In the genomic region with DNA sequence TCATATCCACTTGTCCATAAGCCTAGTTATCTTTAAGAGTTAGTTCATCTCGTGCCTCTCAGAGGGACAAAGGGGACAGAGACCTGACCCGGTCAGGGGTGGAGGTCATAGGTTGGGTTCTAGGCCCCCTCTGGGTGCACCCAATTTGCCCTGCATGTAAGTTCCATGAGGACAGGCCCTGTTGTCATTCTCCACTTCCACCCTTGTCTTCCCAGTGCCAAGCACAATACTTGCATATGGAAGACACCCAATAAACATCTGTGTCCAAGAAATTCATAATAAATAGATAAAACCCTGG, we compare ENCODE assay signal across 13 cellular contexts. TPM values are rescaled to one million over a fixed set of nuclear protein-coding genes. Genes with fewer than 3 reads are reported as not detected.
A peak's percentile ranks its signal among the peaks of the same experiment; 100 is the strongest.
DNase-seq lines count a peak whose midpoint lies in the region; ATAC-seq and TF ChIP-seq lines count a peak whose summit lies in the region.
"Had no signal": no experiment of that assay in that cellular context is flagged by ENCODE, and none has a peak within 500 bp of the region (broad histone marks: within the 10 kb centered on the region; RNA-seq: fewer than 3 reads in every experiment).

No MANE protein-coding gene starts in this region.

- no peak for DNase-seq in AG04450 (ENCODE audit: low read depth, low spot score)
- no peak for DNase-seq in HCT116 (ENCODE audit: low read depth, low spot score)
- no peak for DNase-seq in activated T-helper 2 cell treated with anti-CD3 and anti-CD28 coated beads, Interferon-gamma antibody, Interleukin-2, Interleukin-4, amounts not matched to agents 10 μg/mL and 5 μg/mL and 100 μg/mL, durations not matched to agents 14 hours and 24 hours and 36 hours (ENCODE audit: low spot score)
- no peak for DNase-seq in stimulated activated CD4-positive, alpha-beta T cell treated with anti-CD3 and anti-CD28 coated beads, Interleukin-4, amount 100 ng/mL, for 1 hour
- no peak for DNase-seq in NCI-H2107 treated with DMSO at 0.1 percent for 48 hours (lab: John Stamatoyannopoulos, UW; ENCODE audit: unreplicated experiment)
- no peak for DNase-seq in NOMO-1 (lab: John Stamatoyannopoulos, UW; ENCODE audit: unreplicated experiment in 2 of 2)
- DNase-seq: stimulated activated CD4-positive, alpha-beta T cell treated with anti-CD3 and anti-CD28 coated beads, Interleukin-4, amount 100 ng/mL, for 24 hours; T-helper 9 cell; tibial artery had no signal

- H3K27me3 Mint-ChIP-seq in activated T-helper 2 cell treated with anti-CD3 and anti-CD28 coated beads, Interferon-gamma antibody, Interleukin-2, Interleukin-4, amounts not matched to agents 10 μg/mL and 5 μg/mL and 100 μg/mL, durations not matched to agents 14 hours and 24 hours and 36 hours (ENCODE audit: low read depth) = peaks cover 30% of the 10 kb centered on the region

- no peak overlapping the region for H2AFZ ChIP-seq in HCT116 (ENCODE audit: low read depth, low read length, poor library complexity, severe bottlenecking)

- H3K9ac ChIP-seq in HCT116 (ENCODE audit: low read length) = peak overlapping the region; percentile 93
- H3K9ac ChIP-seq in mucosa of stomach (ENCODE audit: low read length) = no peak overlapping the region

- CTCF ChIA-PET in AG04450 (lab: Charles Lee) (interaction anchor here (1.3 kb wide), 1 partner anchor 99 kb away, joined by 5 read pairs; no protein-coding TSS in a partner anchor), HCT116 (lab: Charles Lee) (interaction anchor here (0.7 to 1.8 kb wide), 3 partner anchors 8 to 23 kb away, joined by 3 to 10 read pairs (median 8); a partner anchor contains a TSS)

- intact Hi-C loops in HCT116 (cut with micrococcal nuclease) = no loop called here
- intact Hi-C loops in activated T-helper 2 cell treated with anti-CD3 and anti-CD28 coated beads, Interferon-gamma antibody, Interleukin-2, Interleukin-4, amounts not matched to agents 10 μg/mL and 5 μg/mL and 100 μg/mL, durations not matched to agents 14 hours and 24 hours and 36 hours (cut with micrococcal nuclease) = no loop called here

- ATAC-seq in HCT116 (no peak), GM21723 (IDR thresholded peaks at IDR 0.05; ENCODE audit: unreplicated experiment) (no peak)

- H3K4me1 ChIP-seq in HCT116 (ENCODE audit: control insufficient read depth in 1 of 2, insufficient read depth in 2 of 2, low read length in 2 of 2) (peaks cover 22 to 45% of the 10 kb centered on the region in 2 experiments), mucosa of stomach (ENCODE audit: control insufficient read depth, insufficient read depth, low read length) (peaks cover 41% of the 10 kb centered on the region)

- no peaks in the 10 kb centered on the region for H4K20me1 ChIP-seq in HCT116 (ENCODE audit: insufficient read depth)

- POLR2A ChIA-PET in AG04450 (lab: Yijun Ruan, JAX) (interaction anchor here (2.6 kb wide), 1 partner anchor 27 kb away, joined by 25 read pairs; a partner anchor contains a TSS), HCT116 (lab: Charles Lee) (no interaction called here)

- peak overlapping the region; percentile 94 for H3K4me3 Mint-ChIP-seq in activated T-helper 2 cell treated with anti-CD3 and anti-CD28 coated beads, Interferon-gamma antibody, Interleukin-2, Interleukin-4, amounts not matched to agents 10 μg/mL and 5 μg/mL and 100 μg/mL, durations not matched to agents 14 hours and 24 hours and 36 hours (ENCODE audit: low read depth)

- H3K36me3 ChIP-seq in HCT116 (ENCODE audit: control insufficient read depth in 1 of 2, insufficient read depth in 2 of 2, low read length in 2 of 2) (no peaks in the 10 kb centered on the region), mucosa of stomach (ENCODE audit: control insufficient read depth, insufficient read depth, low read length) (no peaks in the 10 kb centered on the region)

- no TSS peak for BruUV-seq in HCT116 (replicated peaks; lab: Mats Ljungman, UMichigan)

- H3K27ac ChIP-seq in AG04450 (ENCODE audit: low read depth, low read length) (no peak overlapping the region), HCT116 (ENCODE audit: low read depth, low read length) (peak overlapping the region; percentile 70; the same call in 1 of the 2 replicates)

- no peak overlapping the region for H3K27ac Mint-ChIP-seq in activated T-helper 2 cell treated with anti-CD3 and anti-CD28 coated beads, Interferon-gamma antibody, Interleukin-2, Interleukin-4, amounts not matched to agents 10 μg/mL and 5 μg/mL and 100 μg/mL, durations not matched to agents 14 hours and 24 hours and 36 hours

- RAD21 ChIA-PET in HCT116 (lab: Charles Lee; ENCODE audit: low non-redundant PET in 1 of 2, low total read pairs in 2 of 2, uncharacterized antibody in 2 of 2, unreplicated experiment in 2 of 2) = no interaction called here

- peak overlapping the region; percentile 99 for H3K4me2 ChIP-seq in HCT116 (ENCODE audit: low read length)

- H3K9me3 ChIP-seq in AG04450 (ENCODE audit: control insufficient read depth, insufficient read depth, low read length) = no peaks in the 10 kb centered on the region; the same call in 1 of the 2 replicates
- H3K9me3 ChIP-seq in HCT116 (ENCODE audit: control insufficient read depth in 1 of 2, insufficient read depth in 1 of 2, low read depth in 1 of 2, low read length in 2 of 2) = no peaks in the 10 kb centered on the region
- H3K9me3 ChIP-seq in mucosa of stomach (ENCODE audit: control insufficient read depth, low read length) = no peaks in the 10 kb centered on the region
- H3K9me3 ChIP-seq: tibial artery had no signal

- H3K36me3 Mint-ChIP-seq in activated T-helper 2 cell treated with anti-CD3 and anti-CD28 coated beads, Interferon-gamma antibody, Interleukin-2, Interleukin-4, amounts not matched to agents 10 μg/mL and 5 μg/mL and 100 μg/mL, durations not matched to agents 14 hours and 24 hours and 36 hours (ENCODE audit: low read depth) = peaks cover 3% of the 10 kb centered on the region

- TF ChIP-seq CTCF in AG04450 (IDR thresholded peaks at IDR 0.05; ENCODE audit: low read depth, low read length) (no peak), HCT116 (IDR thresholded peaks at IDR 0.05 in 2 of 3, conservative IDR thresholded peaks at IDR 0.05 in 1 of 3; ENCODE audit: borderline replicate concordance in 1 of 3, insufficient read depth in 1 of 3, low read depth in 2 of 3, low read length in 2 of 3) (no peak)

- TF ChIP-seq RAD21 in HCT116 (IDR thresholded peaks at IDR 0.05; ENCODE audit: low read depth) = no peak

- H3K4me3 ChIP-seq in AG04450 (ENCODE audit: low read depth, low read length) = peak overlapping the region; percentile 75; the same call in 1 of the 2 replicates
- H3K4me3 ChIP-seq in HCT116 (replicated peaks in 1 of 2; ENCODE audit: low read depth in 1 of 2, low read length in 2 of 2) = peak overlapping the region; percentile 71 to 96
- H3K4me3 ChIP-seq in mucosa of stomach (ENCODE audit: low read length) = peak overlapping the region; percentile 64

- TF ChIP-seq POLR2A in HCT116 (IDR thresholded peaks at IDR 0.05; ENCODE audit: borderline replicate concordance, extremely low read depth, insufficient read depth, insufficient read length) = no peak

- H3K79me2 ChIP-seq in HCT116 (ENCODE audit: insufficient read depth, low read length) = peaks cover 19% of the 10 kb centered on the region

- H3K27me3 ChIP-seq in AG04450 (ENCODE audit: control insufficient read depth, insufficient read depth, low read length) = peaks cover 19% of the 10 kb centered on the region
- H3K27me3 ChIP-seq in HCT116 (ENCODE audit: insufficient read depth, low read length) = no peaks in the 10 kb centered on the region
- H3K27me3 ChIP-seq in mucosa of stomach (ENCODE audit: control insufficient read depth, insufficient read depth, low read length) = peaks cover 13% of the 10 kb centered on the region

- H3K9me2 ChIP-seq in HCT116 (ENCODE audit: insufficient read depth) = no peaks in the 10 kb centered on the region

- H3K4me1 Mint-ChIP-seq in activated T-helper 2 cell treated with anti-CD3 and anti-CD28 coated beads, Interferon-gamma antibody, Interleukin-2, Interleukin-4, amounts not matched to agents 10 μg/mL and 5 μg/mL and 100 μg/mL, durations not matched to agents 14 hours and 24 hours and 36 hours (ENCODE audit: low read depth) = peaks cover 14% of the 10 kb centered on the region

- no peaks in the 10 kb centered on the region for H3K9me3 Mint-ChIP-seq in activated T-helper 2 cell treated with anti-CD3 and anti-CD28 coated beads, Interferon-gamma antibody, Interleukin-2, Interleukin-4, amounts not matched to agents 10 μg/mL and 5 μg/mL and 100 μg/mL, durations not matched to agents 14 hours and 24 hours and 36 hours

RNA-seq across cellular contexts. Expression of a gene that starts 1.3 kb away (rescaled TPM):
- 126 and 140 TPM in 2 replicates for polyA plus RNA-seq in AG04450 (2011; rRNA removed)
- polyA minus RNA-seq in AG04450 (2011; rRNA and poly(A)+ RNA removed) = 175 and 209 TPM in 2 replicates
- 54.7 TPM for total RNA-seq in HCT116 (2021; ENCODE audit: unreplicated experiment)
- polyA plus RNA-seq in HCT116 (2012) = 82.8 and 97.7 TPM in 2 replicates
- total RNA-seq in activated T-helper 2 cell treated with anti-CD3 and anti-CD28 coated beads, Interferon-gamma antibody, Interleukin-2, Interleukin-4, amounts not matched to agents 10 μg/mL and 5 μg/mL and 100 μg/mL, durations not matched to agents 14 hours and 24 hours and 36 hours = 78.9 and 85.2 TPM in 2 replicates

RNA-seq across cellular contexts. Expression of a gene that starts 1.4 kb away (rescaled TPM):
- not detected in 2 replicates for polyA plus RNA-seq in AG04450 (2011; rRNA removed)
- polyA minus RNA-seq in AG04450 (2011; rRNA and poly(A)+ RNA removed) = not detected in 2 replicates
- 5.9 TPM for total RNA-seq in HCT116 (2021; ENCODE audit: unreplicated experiment)
- 5.0 and 5.4 TPM in 2 replicates for polyA plus RNA-seq in HCT116 (2012)
- not detected in 2 replicates for total RNA-seq in activated T-helper 2 cell treated with anti-CD3 and anti-CD28 coated beads, Interferon-gamma antibody, Interleukin-2, Interleukin-4, amounts not matched to agents 10 μg/mL and 5 μg/mL and 100 μg/mL, durations not matched to agents 14 hours and 24 hours and 36 hours
- total RNA-seq: M059J had no signal

RNA-seq across cellular contexts. Expression of a gene that starts 12.3 kb away (rescaled TPM):
- 2.0 and 2.8 TPM in 2 replicates for polyA plus RNA-seq in AG04450 (2011; rRNA removed)
- polyA minus RNA-seq in AG04450 (2011; rRNA and poly(A)+ RNA removed) = 1.4 and 1.6 TPM in 2 replicates
- 1.3 TPM for total RNA-seq in HCT116 (2021; ENCODE audit: unreplicated experiment)
- polyA plus RNA-seq in HCT116 (2012) = 0.70 and 0.75 TPM in 2 replicates
- 0.91 and 1.5 TPM in 2 replicates for total RNA-seq in activated T-helper 2 cell treated with anti-CD3 and anti-CD28 coated beads, Interferon-gamma antibody, Interleukin-2, Interleukin-4, amounts not matched to agents 10 μg/mL and 5 μg/mL and 100 μg/mL, durations not matched to agents 14 hours and 24 hours and 36 hours

RNA-seq across cellular contexts. Expression of a gene that starts 21.8 kb away (rescaled TPM):
- polyA plus RNA-seq in AG04450 (2011; rRNA removed) = 127 and 183 TPM in 2 replicates
- 142 and 181 TPM in 2 replicates for polyA minus RNA-seq in AG04450 (2011; rRNA and poly(A)+ RNA removed)
- 148 TPM for total RNA-seq in HCT116 (2021; ENCODE audit: unreplicated experiment)
- 167 and 174 TPM in 2 replicates for polyA plus RNA-seq in HCT116 (2012)
- 134 and 139 TPM in 2 replicates for total RNA-seq in activated T-helper 2 cell treated with anti-CD3 and anti-CD28 coated beads, Interferon-gamma antibody, Interleukin-2, Interleukin-4, amounts not matched to agents 10 μg/mL and 5 μg/mL and 100 μg/mL, durations not matched to agents 14 hours and 24 hours and 36 hours

RNA-seq across cellular contexts. Expression of a gene that starts 26.6 kb away (rescaled TPM):
- 105 and 128 TPM in 2 replicates for polyA plus RNA-seq in AG04450 (2011; rRNA removed)
- polyA minus RNA-seq in AG04450 (2011; rRNA and poly(A)+ RNA removed) = 55.9 and 67.4 TPM in 2 replicates
- total RNA-seq in HCT116 (2021; ENCODE audit: unreplicated experiment) = 0.32 TPM
- not detected in 2 replicates for polyA plus RNA-seq in HCT116 (2012)
- not detected in 2 replicates for total RNA-seq in activated T-helper 2 cell treated with anti-CD3 and anti-CD28 coated beads, Interferon-gamma antibody, Interleukin-2, Interleukin-4, amounts not matched to agents 10 μg/mL and 5 μg/mL and 100 μg/mL, durations not matched to agents 14 hours and 24 hours and 36 hours
- total RNA-seq: M059J, myocyte had no signal
